8 cellular contexts compared by ENCODE assay signal in genomic region chr3:30655187-30655812, GRCh38. TPM values are rescaled to one million over a fixed set of nuclear protein-coding genes. Genes with fewer than 3 reads are reported as not detected.
DNase-seq lines count a peak whose midpoint lies in the region; ATAC-seq and TF ChIP-seq lines count a peak whose summit lies in the region.

No MANE protein-coding gene starts in this region.

- H3K9ac ChIP-seq in endodermal cell (ENCODE audit: extremely low read depth, low read length, poor library complexity, severe bottlenecking) = no peak overlapping the region

- WGBS in endodermal cell (ENCODE audit: insufficient coverage in 1 of 2, insufficient read length in 1 of 2), 2 experiments = 91 to 93% methylated on average over 2 to 5 of the region's 5 CpGs

- H3K4me3 Mint-ChIP-seq in MCF 10A (ENCODE audit: unreplicated experiment) (no peak overlapping the region), endodermal cell (no peak overlapping the region)
- H3K4me3 Mint-ChIP-seq in stimulated activated effector memory CD8-positive, alpha-beta T cell treated with anti-CD3 and anti-CD28 coated beads, Interleukin-12 subunit alpha, Interleukin-12 subunit beta, amount 100 ng/mL, for 72 hours = peak overlapping the region; percentile 60

- H3K9me3 Mint-ChIP-seq in MCF 10A (ENCODE audit: unreplicated experiment) (no peaks in the 10 kb centered on the region), endodermal cell (no peaks in the 10 kb centered on the region)
- no peaks in the 10 kb centered on the region for H3K9me3 Mint-ChIP-seq in stimulated activated effector memory CD8-positive, alpha-beta T cell treated with anti-CD3 and anti-CD28 coated beads, Interleukin-12 subunit alpha, Interleukin-12 subunit beta, amount 100 ng/mL, for 72 hours

- H3K4me1 ChIP-seq in breast epithelium (peaks cover 14% of the 10 kb centered on the region in 2 donors), endodermal cell (ENCODE audit: control insufficient read depth, insufficient read depth, low read length) (peaks cover 9% of the 10 kb centered on the region)

- DNase-seq in breast epithelium (ENCODE audit: low spot score in 2 of 2) = no peak
- no peak for DNase-seq in MCF 10A (ENCODE audit: unreplicated experiment)
- peak; percentile 69 for DNase-seq in NCI-H748 (lab: John Stamatoyannopoulos, UW; ENCODE audit: unreplicated experiment)
- peak; percentile 92 for DNase-seq in choroid plexus epithelial cell (ENCODE audit: low read depth)
- DNase-seq in stimulated activated effector memory CD8-positive, alpha-beta T cell treated with anti-CD3 and anti-CD28 coated beads, Interleukin-12 subunit alpha, Interleukin-12 subunit beta, amount 100 ng/mL, for 72 hours (ENCODE audit: low spot score in 2 of 2) = peak in 1 of 2 donors; percentile 74
- no peak for DNase-seq in ACHN
- no peak for DNase-seq in NCI-H1694 treated with DMSO at 0.1 percent for 48 hours (lab: John Stamatoyannopoulos, UW)
- DNase-seq in endodermal cell = no peak

- H3K27me3 Mint-ChIP-seq in MCF 10A (ENCODE audit: insufficient read depth, unreplicated experiment) (no peaks in the 10 kb centered on the region), endodermal cell (ENCODE audit: insufficient read depth) (no peaks in the 10 kb centered on the region)

- ATAC-seq in stimulated activated effector memory CD8-positive, alpha-beta T cell treated with anti-CD3 and anti-CD28 coated beads, Interleukin-12 subunit alpha, Interleukin-12 subunit beta, amount 100 ng/mL, for 72 hours = peak; percentile 59

- TF ChIP-seq CTCF in breast epithelium (IDR thresholded peaks at IDR 0.05) = no peak
- TF ChIP-seq CTCF in MCF 10A (IDR thresholded peaks at IDR 0.05; ENCODE audit: unreplicated experiment) = no peak
- TF ChIP-seq CTCF in choroid plexus epithelial cell (conservative IDR thresholded peaks at IDR 0.05; ENCODE audit: low read depth, low read length) = no peak
- TF ChIP-seq CTCF in endodermal cell (conservative IDR thresholded peaks at IDR 0.05) = no peak

- H3K36me3 ChIP-seq in breast epithelium = no peaks in the 10 kb centered on the region
- H3K36me3 ChIP-seq in endodermal cell (ENCODE audit: control insufficient read depth, insufficient read depth, low read length) = peaks cover 64% of the 10 kb centered on the region

- H3K36me3 Mint-ChIP-seq in MCF 10A (ENCODE audit: insufficient read depth, unreplicated experiment) (peaks cover 97% of the 10 kb centered on the region), endodermal cell (ENCODE audit: low read depth) (peaks cover 62% of the 10 kb centered on the region)
- H3K36me3 Mint-ChIP-seq in stimulated activated effector memory CD8-positive, alpha-beta T cell treated with anti-CD3 and anti-CD28 coated beads, Interleukin-12 subunit alpha, Interleukin-12 subunit beta, amount 100 ng/mL, for 72 hours = peaks cover 96% of the 10 kb centered on the region

- H3K27me3 ChIP-seq in breast epithelium = no peaks in the 10 kb centered on the region
- H3K27me3 ChIP-seq in endodermal cell (ENCODE audit: control insufficient read depth, insufficient read depth, low read length, poor library complexity, severe bottlenecking) = no peaks in the 10 kb centered on the region

- CTCF ChIA-PET in MCF 10A (lab: Yijun Ruan, JAX) = interaction anchor here (0.5 kb wide), 1 partner anchor 20 kb away, joined by 3 read pairs; no protein-coding TSS in a partner anchor

- H3K4me3 ChIP-seq in breast epithelium (no peak overlapping the region), choroid plexus epithelial cell (ENCODE audit: low read depth, low read length) (no peak overlapping the region), endodermal cell (ENCODE audit: low read length) (no peak overlapping the region)

- TF ChIP-seq POLR2A in breast epithelium (IDR thresholded peaks at IDR 0.05) = no peak

- in situ Hi-C loops in ACHN (cut with HindIII; ENCODE audit: low pct_ligation_motif_present, low pct_unique_long_range_greater_than_20kb, low sequenced_read_pairs) = no loop called here

- no peaks in the 10 kb centered on the region for H3K9me3 ChIP-seq in breast epithelium
- H3K9me3 ChIP-seq in endodermal cell (ENCODE audit: control insufficient read depth, low read length) = no peaks in the 10 kb centered on the region

- BruUV-seq in MCF 10A (replicated peaks; lab: Mats Ljungman, UMichigan) = no TSS peak

- peak overlapping the region; percentile 2 to 64 for H3K27ac ChIP-seq in breast epithelium
- H3K27ac ChIP-seq in endodermal cell (ENCODE audit: low read depth, low read length) = no peak overlapping the region

- POLR2A ChIA-PET in MCF 10A (lab: Yijun Ruan, JAX) = interaction anchor here (1.1 to 1.4 kb wide), 2 partner anchors 11 kb away, joined by 3 read pairs; no protein-coding TSS in a partner anchor

- H3K4me1 Mint-ChIP-seq in MCF 10A (ENCODE audit: insufficient read depth, unreplicated experiment) (peaks cover 40% of the 10 kb centered on the region), endodermal cell (peaks cover 29% of the 10 kb centered on the region)
- peaks cover 84% of the 10 kb centered on the region for H3K4me1 Mint-ChIP-seq in stimulated activated effector memory CD8-positive, alpha-beta T cell treated with anti-CD3 and anti-CD28 coated beads, Interleukin-12 subunit alpha, Interleukin-12 subunit beta, amount 100 ng/mL, for 72 hours

- H3K27ac Mint-ChIP-seq in MCF 10A (ENCODE audit: low read depth, unreplicated experiment) = no peak overlapping the region
- peak overlapping the region; percentile 88 for H3K27ac Mint-ChIP-seq in stimulated activated effector memory CD8-positive, alpha-beta T cell treated with anti-CD3 and anti-CD28 coated beads, Interleukin-12 subunit alpha, Interleukin-12 subunit beta, amount 100 ng/mL, for 72 hours
- no peak overlapping the region for H3K27ac Mint-ChIP-seq in endodermal cell

- intact Hi-C loops in breast epithelium (cut with DNase I; ENCODE audit: low total_unique reads) = no loop called here
- intact Hi-C loops in MCF 10A (cut with micrococcal nuclease) = no loop called here

RNA-seq across cellular contexts. Expression of gene TGFBR2, which starts 48.9 kb away (rescaled TPM):
- total RNA-seq in breast epithelium (100 to 1,000 TPM; 205 to 281 (median 243) TPM), MCF 10A (2022) (103 and 104 TPM in 2 replicates), endodermal cell (1 to 10 TPM; 6.0 to 9.6 TPM)
- polyA plus RNA-seq in endodermal cell (2013, experiment 1 of 2) = 3.9 TPM
- 3.6 TPM for polyA plus RNA-seq in endodermal cell (2013, experiment 2 of 2)

Comparison
In these comparisons a context has a peak if more than half of its experiments do, and no peak if none do; other contexts are left out.
1. DNase-seq: peak in NCI-H748 (single experiment) and choroid plexus epithelial cell (single experiment); none in breast epithelium (0 of 2), MCF 10A (single experiment), ACHN (single experiment), NCI-H1694 treated with DMSO at 0.1 percent for 48 hours (single experiment) and endodermal cell (single experiment).